ENCODE assay signal across 22 cellular contexts in genomic region chr15:65266469-65266868, GRCh38. TPM values are rescaled to one million over a fixed set of nuclear protein-coding genes. Genes with fewer than 3 reads are reported as not detected.
A peak's percentile ranks its signal among the peaks of the same experiment; 100 is the strongest.
DNase-seq lines count a peak whose midpoint lies in the region; ATAC-seq and TF ChIP-seq lines count a peak whose summit lies in the region.
"Had no signal": no experiment of that assay in that cellular context is flagged by ENCODE, and none has a peak within 500 bp of the region (broad histone marks: within the 10 kb centered on the region; RNA-seq: fewer than 3 reads in every experiment).

No MANE protein-coding gene starts in this region.

- intact Hi-C loops in mucosa of descending colon (cut with DNase I, micrococcal nuclease) (no loop called here), sigmoid colon (cut with DNase I) (no loop called here)

- H3K4me1 ChIP-seq in mucosa of descending colon (ENCODE audit: low read depth) (peaks cover 7% of the 10 kb centered on the region), sigmoid colon (peaks cover 0 to 61% (median 52%) of the 10 kb centered on the region in 4 donors), GM23248 (ENCODE audit: insufficient read depth) (no peaks in the 10 kb centered on the region)
- H3K4me1 ChIP-seq: BLaER1 had no signal

- H3K27ac ChIP-seq in sigmoid colon (peak overlapping the region in 3 of 4 donors; percentile 63 to 89 (median 86)), GM23248 (no peak overlapping the region)
- H3K27ac ChIP-seq: BLaER1 had no signal

- CTCF ChIA-PET in activated CD4-positive, alpha-beta T cell treated with anti-CD3 and anti-CD28 coated beads, Interleukin-2, amount 10 ng/mL, durations not matched to agents 7 days and 5 days (lab: Charles Lee) = interaction anchor here (1.5 kb wide), 1 partner anchor 12 kb away, joined by 4 read pairs; no protein-coding TSS in a partner anchor

- H3K4me1 Mint-ChIP-seq in activated CD4-positive, alpha-beta T cell treated with anti-CD3 and anti-CD28 coated beads, Interleukin-2, amount 10 ng/mL, durations not matched to agents 7 days and 5 days = peaks cover 2% of the 10 kb centered on the region

- H3K4me3 Mint-ChIP-seq in activated CD4-positive, alpha-beta T cell treated with anti-CD3 and anti-CD28 coated beads, Interleukin-2, amount 10 ng/mL, durations not matched to agents 7 days and 5 days = no peak overlapping the region
- H3K4me3 Mint-ChIP-seq: CD14-positive monocyte; CD4-positive, alpha-beta memory T cell; HFFc6 had no signal

- H3K4me3 ChIP-seq in mucosa of descending colon (no peak overlapping the region), sigmoid colon (no peak overlapping the region), GM23248 (no peak overlapping the region)
- H3K4me3 ChIP-seq: BLaER1 had no signal

- TF ChIP-seq CTCF in mucosa of descending colon (IDR thresholded peaks at IDR 0.05) (no peak), sigmoid colon (IDR thresholded peaks at IDR 0.05) (no peak)

- no peaks in the 10 kb centered on the region for H3F3A ChIP-seq in GM23248 (ENCODE audit: insufficient read depth)

- H3K9ac ChIP-seq in GM23248 = no peak overlapping the region
- H3K9ac ChIP-seq: BLaER1 had no signal

- H3K79me2 ChIP-seq in GM23248 (ENCODE audit: insufficient read depth) = no peaks in the 10 kb centered on the region

- H3K27ac Mint-ChIP-seq in activated CD4-positive, alpha-beta T cell treated with anti-CD3 and anti-CD28 coated beads, Interleukin-2, amount 10 ng/mL, durations not matched to agents 7 days and 5 days = peak overlapping the region; percentile 16
- H3K27ac Mint-ChIP-seq: CD14-positive monocyte; CD4-positive, alpha-beta memory T cell; HFFc6 had no signal

- TF ChIP-seq POLR2A in sigmoid colon (IDR thresholded peaks at IDR 0.05) = no peak

- in situ Hi-C loops in GM23248 (cut with MboI) = loop anchor here (10.0 kb wide), 1 partner anchor 72 kb away; no protein-coding TSS in a partner anchor

- no peaks in the 10 kb centered on the region for H3K27me3 Mint-ChIP-seq in activated CD4-positive, alpha-beta T cell treated with anti-CD3 and anti-CD28 coated beads, Interleukin-2, amount 10 ng/mL, durations not matched to agents 7 days and 5 days
- H3K27me3 Mint-ChIP-seq: CD4-positive, alpha-beta memory T cell had no signal

- H3K27me3 ChIP-seq in sigmoid colon (no peaks in the 10 kb centered on the region), GM23248 (replicated peaks; ENCODE audit: insufficient read depth) (no peaks in the 10 kb centered on the region)
- H3K27me3 ChIP-seq: BLaER1 had no signal

- no peaks in the 10 kb centered on the region for H3K9me3 Mint-ChIP-seq in activated CD4-positive, alpha-beta T cell treated with anti-CD3 and anti-CD28 coated beads, Interleukin-2, amount 10 ng/mL, durations not matched to agents 7 days and 5 days
- H3K9me3 Mint-ChIP-seq: CD14-positive monocyte; CD4-positive, alpha-beta memory T cell; HFFc6 had no signal

- H3K9me2 ChIP-seq in GM23248 (ENCODE audit: insufficient read depth) = no peaks in the 10 kb centered on the region

- H3K36me3 ChIP-seq in mucosa of descending colon (ENCODE audit: low read depth) = no peaks in the 10 kb centered on the region
- H3K36me3 ChIP-seq in sigmoid colon = peaks cover 5 to 24% (median 6%) of the 10 kb centered on the region in 4 donors
- H3K36me3 ChIP-seq in GM23248 (ENCODE audit: low read depth) = no peaks in the 10 kb centered on the region; the same call in 1 of the 2 replicates

- no peak for DNase-seq in activated CD4-positive, alpha-beta T cell treated with anti-CD3 and anti-CD28 coated beads, Interleukin-2, amount 10 ng/mL, durations not matched to agents 7 days and 5 days
- DNase-seq in activated CD4-positive, alpha-beta T cell treated with anti-CD3 and anti-CD28 coated beads, Interleukin-2, amount 50 U/mL, for 48 hours = no peak
- DNase-seq in mucosa of descending colon = peak in 1 of 3 donors; percentile 26
- DNase-seq in sigmoid colon = no peak
- no peak for DNase-seq in GM23248
- DNase-seq: 8988T; CD4-positive, alpha-beta memory T cell; DMS153; DMS79; GDM1; GOT3; H7; HFFc6 had no signal

- H3K9me3 ChIP-seq in mucosa of descending colon (no peaks in the 10 kb centered on the region), sigmoid colon (no peaks in the 10 kb centered on the region), GM23248 (ENCODE audit: low read depth) (no peaks in the 10 kb centered on the region)
- H3K9me3 ChIP-seq: BLaER1 had no signal

- no peaks in the 10 kb centered on the region for H4K20me1 ChIP-seq in GM23248 (ENCODE audit: insufficient read depth)
- H4K20me1 ChIP-seq: BLaER1 had no signal

- 20 to 71% methylated on average over 5 of the region's 5 CpGs for WGBS in sigmoid colon, 2 donors
- WGBS in GM23248 (ENCODE audit: low coverage in 1 of 2, low lambda C conversion rate in 2 of 2, missing lambda C conversion rate in 2 of 2), 2 experiments = 98 to 99% methylated on average over 5 of the region's 5 CpGs

- H2AFZ ChIP-seq in GM23248 = no peak overlapping the region

- POLR2A ChIA-PET in activated CD4-positive, alpha-beta T cell treated with anti-CD3 and anti-CD28 coated beads, Interleukin-2, amount 10 ng/mL, durations not matched to agents 7 days and 5 days (lab: Charles Lee) = no interaction called here

- peaks cover 6% of the 10 kb centered on the region for H3K36me3 Mint-ChIP-seq in activated CD4-positive, alpha-beta T cell treated with anti-CD3 and anti-CD28 coated beads, Interleukin-2, amount 10 ng/mL, durations not matched to agents 7 days and 5 days (ENCODE audit: low read depth)

- no peak overlapping the region for H3K4me2 ChIP-seq in GM23248 (ENCODE audit: unreplicated experiment)
- H3K4me2 ChIP-seq: BLaER1 had no signal

- peak; percentile 70 for ATAC-seq in mucosa of descending colon
- no peak for ATAC-seq in GM21515 (IDR thresholded peaks at IDR 0.05; ENCODE audit: unreplicated experiment)
- ATAC-seq in HG03039 (IDR thresholded peaks at IDR 0.05; ENCODE audit: unreplicated experiment) = no peak
- ATAC-seq: HCT116 had no signal

- TF ChIP-seq EP300 in sigmoid colon (IDR thresholded peaks at IDR 0.05) = no peak

RNA-seq across cellular contexts. Expression of gene PARP16, which starts 20.2 kb away (rescaled TPM):
- 10 to 100 TPM; 19.0 to 21.7 TPM for total RNA-seq in activated CD4-positive, alpha-beta T cell treated with anti-CD3 and anti-CD28 coated beads, Interleukin-2, amount 10 ng/mL, durations not matched to agents 7 days and 5 days
- total RNA-seq in mucosa of descending colon (10 to 100 TPM in 2 of 3 donors, 1 to 10 TPM in 1; 9.6 to 12.4 (median 12.1) TPM), sigmoid colon (10 to 100 TPM in 2 of 4 donors, 1 to 10 TPM in 2; 4.4 to 12.5 (median 10.4) TPM)
- polyA plus RNA-seq in sigmoid colon (10 to 100 TPM in 1 of 3 donors, 1 to 10 TPM in 2; 5.5 to 10.2 (median 8.4) TPM), GM23248 (2016; fragmentation: Nextera tagmentation; extraction: Ambion mirVana) (7.1 and 7.7 TPM in 2 replicates)
- total RNA-seq in GM23248 (2014; rRNA removed; shearing (Covaris generic)) = 3.8 and 5.6 TPM in 2 replicates

RNA-seq across cellular contexts. Expression of gene RNU5A-1, which starts 29.4 kb away (rescaled TPM):
- total RNA-seq in activated CD4-positive, alpha-beta T cell treated with anti-CD3 and anti-CD28 coated beads, Interleukin-2, amount 10 ng/mL, durations not matched to agents 7 days and 5 days = not detected
- total RNA-seq in mucosa of descending colon (not detected), sigmoid colon (not detected)
- polyA plus RNA-seq in sigmoid colon (not detected), GM23248 (2016; fragmentation: Nextera tagmentation; extraction: Ambion mirVana) (not detected in 2 replicates)
- total RNA-seq in GM23248 (2014; rRNA removed; shearing (Covaris generic)) = not detected in 2 replicates
- total RNA-seq: A673; CD4-positive, alpha-beta memory T cell; Daoy; H7; HFFc6; HT-29 had no signal
- polyA plus RNA-seq: AG04450; CD14-positive monocyte; CD4-positive, alpha-beta memory T cell had no signal

RNA-seq across cellular contexts. Expression of gene RNU5B-1, which starts 38.0 kb away (rescaled TPM):
- 10 to 100 TPM; 14.4 to 36.1 TPM for total RNA-seq in activated CD4-positive, alpha-beta T cell treated with anti-CD3 and anti-CD28 coated beads, Interleukin-2, amount 10 ng/mL, durations not matched to agents 7 days and 5 days
- total RNA-seq in mucosa of descending colon (10 to 100 TPM in 2 of 3 donors, not detected in 1; 15.9 to 32.0 TPM), sigmoid colon (not detected)
- polyA plus RNA-seq in sigmoid colon (not detected), GM23248 (2016; fragmentation: Nextera tagmentation; extraction: Ambion mirVana) (not detected in 2 replicates)
- not detected in 2 replicates for total RNA-seq in GM23248 (2014; rRNA removed; shearing (Covaris generic))
- total RNA-seq: A673, Daoy, H7, HT-29 had no signal
- polyA plus RNA-seq: AG04450; CD14-positive monocyte; CD4-positive, alpha-beta memory T cell had no signal

RNA-seq across cellular contexts. Expression of gene CILP, which starts 55.2 kb away (rescaled TPM):
- total RNA-seq in activated CD4-positive, alpha-beta T cell treated with anti-CD3 and anti-CD28 coated beads, Interleukin-2, amount 10 ng/mL, durations not matched to agents 7 days and 5 days = under 1 TPM; 0.04 to 0.12 TPM
- total RNA-seq in mucosa of descending colon (10 to 100 TPM in 2 of 3 donors, 1 to 10 TPM in 1; 2.7 to 14.7 (median 10.3) TPM), sigmoid colon (100 to 1,000 TPM in 2 of 4 donors, 10 to 100 TPM in 2; 26.7 to 205 (median 70.4) TPM)
- polyA plus RNA-seq in sigmoid colon (1 to 10 TPM in 2 of 3 donors, under 1 TPM in 1; 0.92 to 5.4 (median 1.2) TPM), GM23248 (2016; fragmentation: Nextera tagmentation; extraction: Ambion mirVana) (0.09 TPM in 1 of 2 replicates, not detected in the other)
- total RNA-seq in GM23248 (2014; rRNA removed; shearing (Covaris generic)) = under 0.01 and 0.11 TPM in 2 replicates
- total RNA-seq: Daoy, H7 had no signal
- polyA plus RNA-seq: CD14-positive monocyte; CD4-positive, alpha-beta memory T cell had no signal
